ENCODE assay signal across 19 cellular contexts in the genomic region with DNA sequence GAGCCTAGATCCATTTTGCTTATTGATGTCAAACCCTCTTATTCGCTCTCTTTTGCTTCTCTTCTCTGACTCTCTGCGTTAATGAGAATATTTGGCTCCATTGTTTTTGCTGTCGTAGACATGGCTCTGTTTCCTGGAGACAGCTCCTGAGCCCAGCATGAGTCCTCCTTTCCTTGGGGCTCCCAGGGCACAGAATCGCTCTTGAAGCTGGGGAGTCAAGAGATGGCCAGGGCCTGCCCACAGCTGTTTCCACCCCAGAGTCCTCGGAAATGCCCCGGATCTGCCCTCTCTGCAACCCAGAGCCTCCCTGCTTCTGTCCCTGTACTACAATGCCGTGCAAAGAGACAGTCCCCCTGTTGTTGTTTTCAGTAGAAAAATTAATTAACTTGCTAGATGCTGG.
"Had no signal": no experiment of that assay in that cellular context is flagged by ENCODE, and none has a peak within 500 bp of the region (broad histone marks: within the 10 kb centered on the region; RNA-seq: fewer than 3 reads in every experiment).

No MANE protein-coding gene starts in this region.

- H3K4me1 Mint-ChIP-seq: central memory CD8-positive, alpha-beta T cell had no signal

- H3K9ac ChIP-seq: parathyroid adenoma had no signal

- ATAC-seq: foreskin keratinocyte; mucosa of descending colon; naive thymus-derived CD8-positive, alpha-beta T cell; psoas muscle; sciatic nerve had no signal

- H3K9me3 Mint-ChIP-seq: central memory CD8-positive, alpha-beta T cell had no signal

- H3K27ac ChIP-seq: colonic mucosa, foreskin keratinocyte, parathyroid adenoma, psoas muscle, stomach, thoracic aorta, transverse colon had no signal

- DNase-seq: colonic mucosa; dermis blood vessel endothelial cell; erythroblast; foreskin keratinocyte; hippocampal formation; kidney glomerular epithelial cell; mucosa of descending colon; naive thymus-derived CD8-positive, alpha-beta T cell; psoas muscle; stimulated activated CD4-positive, alpha-beta T cell treated with anti-CD3 and anti-CD28 coated beads, Interleukin-2, amount 100 ng/mL, for 24 hours; stimulated activated naive CD4-positive, alpha-beta T cell; stomach; substantia nigra; transverse colon had no signal

- H3K4me3 ChIP-seq: colonic mucosa, mucosa of descending colon, psoas muscle, stomach, thoracic aorta, transverse colon had no signal

- H2AFZ ChIP-seq: parathyroid adenoma had no signal

- H3K4me3 Mint-ChIP-seq: central memory CD8-positive, alpha-beta T cell; naive thymus-derived CD8-positive, alpha-beta T cell; neural crest cell had no signal

- H3K36me3 ChIP-seq: colonic mucosa, transverse colon had no signal

- H3K27ac Mint-ChIP-seq: naive thymus-derived CD8-positive, alpha-beta T cell had no signal

- H3K4me1 ChIP-seq: colonic mucosa, foreskin keratinocyte, parathyroid adenoma, psoas muscle, stomach, transverse colon had no signal

- H3K27me3 ChIP-seq: colonic mucosa, foreskin keratinocyte, stomach, transverse colon had no signal
